In the genomic region with DNA sequence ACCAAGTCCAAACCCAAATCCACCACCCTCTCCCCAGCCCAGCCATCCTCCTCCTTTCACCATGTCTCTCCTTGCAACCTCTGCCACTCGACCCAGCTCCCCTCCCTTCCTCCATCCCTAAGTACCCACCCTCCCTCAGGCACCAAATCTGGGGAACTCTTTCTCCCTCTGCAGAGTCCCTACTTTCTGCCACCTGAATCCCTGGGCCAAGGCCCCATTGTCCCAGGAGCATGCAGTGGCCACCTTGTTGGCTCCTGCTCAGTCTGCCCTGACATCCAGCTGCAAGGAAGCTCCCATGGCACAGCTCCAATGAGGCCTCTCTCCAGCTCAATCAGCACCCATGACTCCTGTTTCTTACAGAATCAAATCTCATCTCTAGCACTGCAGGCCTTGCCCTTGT, we compare ENCODE assay signal across 1 cellular context.
TF ChIP-seq lines count a peak whose summit lies in the region.

No MANE protein-coding gene starts in this region.

TF ChIP-seq in H1, 55 proteins besides CTCF, POLR2A, EP300 and RAD21 (continued from another document):
- TF ChIP-seq CHD1 (IDR thresholded peaks at IDR 0.05; ENCODE audit: low read depth, low read length) (no peak), TBP (IDR thresholded peaks at IDR 0.05; ENCODE audit: low read depth, low read length) (no peak), YY1 (IDR thresholded peaks at IDR 0.05; ENCODE audit: low read depth, low read length) (no peak), RNF2 (IDR thresholded peaks at IDR 0.05; ENCODE audit: borderline replicate concordance, low read depth, low read length, missing control alignments, poor library complexity, severe bottlenecking) (no peak), POU5F1 (IDR thresholded peaks at IDR 0.05; ENCODE audit: low read depth, low read length) (no peak), RXRA (IDR thresholded peaks at IDR 0.05; ENCODE audit: insufficient read depth, low read depth, low read length) (no peak), ASH2L (IDR thresholded peaks at IDR 0.05; ENCODE audit: low read length) (no peak), FOSL1 (IDR thresholded peaks at IDR 0.05; ENCODE audit: insufficient read depth, low read depth, low read length) (no peak), SIN3A (conservative IDR thresholded peaks at IDR 0.05 in 1 of 2, IDR thresholded peaks at IDR 0.05 in 1 of 2; ENCODE audit: low read depth in 1 of 2, low read length in 2 of 2) (no peak), TAF1 (IDR thresholded peaks at IDR 0.05; ENCODE audit: low read depth, low read length) (no peak), HDAC6 (IDR thresholded peaks at IDR 0.05; ENCODE audit: low read depth, low read length) (no peak), KDM5A (IDR thresholded peaks at IDR 0.05; ENCODE audit: low read length) (no peak), BRCA1 (IDR thresholded peaks at IDR 0.05; ENCODE audit: low read depth, low read length) (no peak)
- TF ChIP-seq, protein P1, sequence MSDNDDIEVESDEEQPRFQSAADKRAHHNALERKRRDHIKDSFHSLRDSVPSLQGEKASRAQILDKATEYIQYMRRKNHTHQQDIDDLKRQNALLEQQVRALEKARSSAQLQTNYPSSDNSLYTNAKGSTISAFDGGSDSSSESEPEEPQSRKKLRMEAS (IDR thresholded peaks at IDR 0.05) = no peak
- TF ChIP-seq, protein P2, sequence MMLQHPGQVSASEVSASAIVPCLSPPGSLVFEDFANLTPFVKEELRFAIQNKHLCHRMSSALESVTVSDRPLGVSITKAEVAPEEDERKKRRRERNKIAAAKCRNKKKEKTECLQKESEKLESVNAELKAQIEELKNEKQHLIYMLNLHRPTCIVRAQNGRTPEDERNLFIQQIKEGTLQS (IDR thresholded peaks at IDR 0.05; ENCODE audit: insufficient read depth, low read depth, low read length) = no peak
